In the genomic region with DNA sequence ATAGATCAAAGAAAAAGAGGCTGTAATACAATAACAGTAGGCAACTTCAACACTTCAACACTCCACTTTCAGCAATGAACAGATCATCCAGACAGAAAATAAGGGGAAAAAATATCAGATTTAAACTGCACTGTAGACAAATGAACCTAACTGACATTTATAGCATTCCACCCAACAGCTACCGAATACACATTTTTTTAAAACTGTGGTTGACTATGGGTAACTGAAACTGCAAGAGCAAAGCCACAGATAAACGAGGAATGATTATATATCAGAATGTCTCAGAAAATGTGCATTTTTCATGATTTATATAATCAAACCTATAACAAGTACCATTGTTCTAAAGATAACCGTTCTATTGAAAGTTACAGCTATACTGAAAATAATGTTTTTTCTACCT, we compare ENCODE assay signal across 19 cellular contexts.
"Had no signal": no experiment of that assay in that cellular context is flagged by ENCODE, and none has a peak within 500 bp of the region (broad histone marks: within the 10 kb centered on the region; RNA-seq: fewer than 3 reads in every experiment).

No MANE protein-coding gene starts in this region.

- H3K27ac ChIP-seq: epithelial cell of prostate, foreskin keratinocyte, hepatocyte, ovary, psoas muscle, suprapubic skin, transverse colon, uterus had no signal

- H3K27ac Mint-ChIP-seq: activated naive CD4-positive, alpha-beta T cell treated with anti-CD3 and anti-CD28 coated beads, Interleukin-2, amount 50 U/mL, for 72 hours; endodermal cell; naive B cell; stimulated activated naive CD8-positive, alpha-beta T cell treated with anti-CD3 and anti-CD28 coated beads, Interleukin-15, amount 100 ng/mL, for 72 hours; WTC11 had no signal

- DNase-seq: activated effector memory CD4-positive, alpha-beta T cell treated with anti-CD3 and anti-CD28 coated beads, Interleukin-2, amount 50 U/mL, for 16 hours; activated T-cell treated with anti-CD3 and anti-CD28 coated beads, Interleukin-2, amount 50 U/mL, for 48 hours; amniotic stem cell; endodermal cell; foreskin keratinocyte; mesenchymal stem cell; mucosa of descending colon; naive B cell; ovary; psoas muscle; right cardiac atrium; stimulated activated naive CD8-positive, alpha-beta T cell treated with anti-CD3 and anti-CD28 coated beads, Interleukin-15, amount 100 ng/mL, for 72 hours; transverse colon; uterus had no signal

- H3K27me3 Mint-ChIP-seq: naive B cell; stimulated activated naive CD8-positive, alpha-beta T cell treated with anti-CD3 and anti-CD28 coated beads, Interleukin-15, amount 100 ng/mL, for 72 hours had no signal

- H3K9me3 ChIP-seq: ovary, uterus had no signal

- ATAC-seq: foreskin keratinocyte; psoas muscle; right cardiac atrium; stimulated activated naive CD8-positive, alpha-beta T cell treated with anti-CD3 and anti-CD28 coated beads, Interleukin-15, amount 100 ng/mL, for 72 hours; WTC11 had no signal

- H3K4me1 Mint-ChIP-seq: endodermal cell; naive B cell; stimulated activated naive CD8-positive, alpha-beta T cell treated with anti-CD3 and anti-CD28 coated beads, Interleukin-15, amount 100 ng/mL, for 72 hours; WTC11 had no signal

- H3K4me3 Mint-ChIP-seq: endodermal cell; naive B cell; stimulated activated naive CD8-positive, alpha-beta T cell treated with anti-CD3 and anti-CD28 coated beads, Interleukin-15, amount 100 ng/mL, for 72 hours; WTC11 had no signal
